9 cellular contexts compared by ENCODE assay signal in the genomic region with DNA sequence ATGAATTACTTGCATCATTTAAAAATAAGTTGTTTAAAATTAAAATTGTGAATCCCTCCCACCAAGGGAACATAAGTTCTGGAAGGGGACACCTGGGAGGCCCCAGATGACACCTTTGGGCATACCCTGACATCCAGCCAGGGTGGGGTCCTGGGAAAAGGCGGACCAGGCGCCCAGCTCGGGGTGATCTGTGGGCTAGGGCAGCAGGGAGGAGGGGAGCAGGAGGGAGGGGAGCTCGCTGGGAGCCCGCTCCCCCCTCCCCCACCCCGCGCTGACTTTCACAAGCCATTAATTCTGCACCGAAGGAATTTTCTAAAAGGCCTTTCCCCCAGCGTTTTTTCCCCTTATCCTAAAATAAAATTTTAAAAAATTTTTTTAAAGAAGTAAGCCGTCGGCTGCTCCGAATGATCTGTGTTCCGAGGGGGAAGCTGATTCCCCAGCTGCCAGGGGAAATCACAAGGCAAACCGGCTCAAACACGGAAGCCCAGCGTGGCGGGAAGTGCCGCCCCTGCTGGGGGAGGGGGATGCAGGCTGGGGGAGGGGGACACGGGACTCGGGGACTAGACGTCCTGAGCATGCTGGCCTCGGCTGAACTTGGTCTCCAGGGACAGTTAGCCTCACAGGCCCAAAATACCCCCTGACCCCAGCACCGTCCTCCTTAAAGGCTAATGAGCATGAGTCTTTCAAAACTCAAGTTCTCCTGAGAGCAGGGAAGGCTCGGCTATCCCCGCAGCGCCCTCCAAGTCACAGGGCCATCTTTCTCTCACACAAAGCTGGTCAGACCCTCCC. TPM values are rescaled to one million over a fixed set of nuclear protein-coding genes. Genes with fewer than 3 reads are reported as not detected.
DNase-seq lines count a peak whose midpoint lies in the region; ATAC-seq, FAIRE-seq and TF ChIP-seq lines count a peak whose summit lies in the region.
"Had no signal": no experiment of that assay in that cellular context is flagged by ENCODE, and none has a peak within 500 bp of the region (broad histone marks: within the 10 kb centered on the region; RNA-seq: fewer than 3 reads in every experiment).

No MANE protein-coding gene starts in this region.

- H3K4me1 ChIP-seq in HepG2 (ENCODE audit: insufficient read depth, low read length): peaks cover 69% of the 10 kb centered on the region

- no peak overlapping the region for H3K4me3 ChIP-seq in HepG2 (replicated peaks in 1 of 3; ENCODE audit: insufficient read depth in 1 of 3, low read depth in 2 of 3, low read length in 3 of 3)

- TF ChIP-seq EP300 in HepG2 (IDR thresholded peaks at IDR 0.05; ENCODE audit: low read depth in 2 of 2, low read length in 2 of 2) (no peak), HepG2 (CRISPR knock-in tag; IDR thresholded peaks at IDR 0.05; ENCODE audit: borderline replicate concordance) (no peak)

- no peak for ATAC-seq in central memory CD8-positive, alpha-beta T cell (replicated peaks; ENCODE audit: extremely low read depth, poor library complexity, severe bottlenecking)
- ATAC-seq in HepG2: no peak
- peak in 1 of 2 donors; percentile 19 for ATAC-seq in stimulated activated naive B cell treated with anti-CD40 and anti-IgM and Interleukin-4, amounts not matched to agents 10 μg/mL and 1 μg/mL and 100 μg/mL, for 72 hours (replicated peaks)
- no peak for ATAC-seq in GM18907 (IDR thresholded peaks at IDR 0.05; ENCODE audit: unreplicated experiment)

- no peak overlapping the region for H3K27ac Mint-ChIP-seq in central memory CD8-positive, alpha-beta T cell (ENCODE audit: low read depth)
- peak overlapping the region; percentile 9 for H3K27ac Mint-ChIP-seq in stimulated activated naive B cell treated with anti-CD40 and anti-IgM and Interleukin-4, amounts not matched to agents 10 μg/mL and 1 μg/mL and 100 μg/mL, for 72 hours

- no peaks in the 10 kb centered on the region for H4K20me1 ChIP-seq in HepG2 (ENCODE audit: insufficient read depth, low read length)

- peaks cover 49% of the 10 kb centered on the region for H3K79me2 ChIP-seq in HepG2 (ENCODE audit: insufficient read depth, low read length)

- H3K27ac ChIP-seq in HepG2 (ENCODE audit: extremely low read length, insufficient read depth, low read length): peak overlapping the region; percentile 94

- no peaks in the 10 kb centered on the region for H3K27me3 ChIP-seq in HepG2 (ENCODE audit: control insufficient read depth in 1 of 2, insufficient read depth in 2 of 2, low read length in 2 of 2)

- no peak for TF ChIP-seq POLR2A in HepG2 (IDR thresholded peaks at IDR 0.05; ENCODE audit: insufficient read depth in 1 of 2, low read depth in 2 of 2, low read length in 2 of 2)

- peak; percentile 61 for DNase-seq in KBM-7
- DNase-seq in central memory CD8-positive, alpha-beta T cell (ENCODE audit: low spot score in 2 of 2): no peak
- DNase-seq in HepG2 (ENCODE audit: low spot score): no peak
- DNase-seq in stimulated activated naive B cell treated with anti-CD40 and anti-IgM and Interleukin-4, amounts not matched to agents 10 μg/mL and 1 μg/mL and 100 μg/mL, for 72 hours: no peak
- no peak for DNase-seq in NCI-H2171 (lab: John Stamatoyannopoulos, UW)
- DNase-seq in AG08396 (ENCODE audit: low spot score): no peak
- DNase-seq in HPDE6-E6E7 (ENCODE audit: extremely low spot score): no peak

- no peak overlapping the region; the same call in 1 of the 2 replicates for H3K4me2 ChIP-seq in HepG2 (ENCODE audit: low read depth, low read length)

- 0 out of 2 replicates have a peak overlapping the region, but pooled peaks have one; percentile 23 for H3K9ac ChIP-seq in HepG2 (ENCODE audit: insufficient read depth, low read depth, low read length)

- no peak for FAIRE-seq in HepG2 (lab: Jason Lieb, UNC)
- FAIRE-seq: islet of Langerhans had no signal

- BruUV-seq in HepG2 (replicated peaks; lab: Mats Ljungman, UMichigan): no TSS peak

- CTCF ChIA-PET in HepG2 (lab: Yijun Ruan, JAX; ENCODE audit: low intra/inter-chr PET ratio, low total read pairs): no interaction called here

- peak overlapping the region; percentile 70 for H3K4me3 Mint-ChIP-seq in central memory CD8-positive, alpha-beta T cell
- H3K4me3 Mint-ChIP-seq in stimulated activated naive B cell treated with anti-CD40 and anti-IgM and Interleukin-4, amounts not matched to agents 10 μg/mL and 1 μg/mL and 100 μg/mL, for 72 hours: peak overlapping the region; percentile 54 to 60

- TF ChIP-seq CTCF in HepG2 (CRISPR knock-in tag; IDR thresholded peaks at IDR 0.05): no peak

- no peak for TF ChIP-seq RAD21 in HepG2 (CRISPR knock-in tag; IDR thresholded peaks at IDR 0.05)

- peaks cover 9 to 15% of the 10 kb centered on the region in 2 experiments for H3K36me3 ChIP-seq in HepG2 (replicated peaks in 1 of 2; ENCODE audit: control insufficient read depth in 1 of 2, insufficient read depth in 2 of 2, low read length in 2 of 2)

- intact Hi-C loops in HepG2 (cut with micrococcal nuclease; ENCODE audit: unreplicated experiment): no loop called here

- no peaks in the 10 kb centered on the region for H3K9me3 ChIP-seq in HepG2 (ENCODE audit: low read length)

- H3K9me3 Mint-ChIP-seq in central memory CD8-positive, alpha-beta T cell: no peaks in the 10 kb centered on the region
- no peaks in the 10 kb centered on the region for H3K9me3 Mint-ChIP-seq in stimulated activated naive B cell treated with anti-CD40 and anti-IgM and Interleukin-4, amounts not matched to agents 10 μg/mL and 1 μg/mL and 100 μg/mL, for 72 hours

- POLR2A ChIA-PET in HepG2 (lab: Yijun Ruan, JAX): interaction anchor here (0.8 to 5.1 kb wide), 4 partner anchors 16 to 276 kb away, joined by 3 to 20 read pairs (median 10); a partner anchor contains a TSS

- H3K36me3 Mint-ChIP-seq in central memory CD8-positive, alpha-beta T cell (ENCODE audit: insufficient read depth): peaks cover 8% of the 10 kb centered on the region
- H3K36me3 Mint-ChIP-seq in stimulated activated naive B cell treated with anti-CD40 and anti-IgM and Interleukin-4, amounts not matched to agents 10 μg/mL and 1 μg/mL and 100 μg/mL, for 72 hours: no peaks in the 10 kb centered on the region

- H3K4me1 Mint-ChIP-seq in central memory CD8-positive, alpha-beta T cell: peaks cover 43% of the 10 kb centered on the region
- peaks cover 19 to 22% of the 10 kb centered on the region in 2 donors for H3K4me1 Mint-ChIP-seq in stimulated activated naive B cell treated with anti-CD40 and anti-IgM and Interleukin-4, amounts not matched to agents 10 μg/mL and 1 μg/mL and 100 μg/mL, for 72 hours

- WGBS in HepG2 (ENCODE audit: low lambda C conversion rate): 92% methylated on average over 22 of the region's 26 CpGs

- in situ Hi-C loops in KBM-7 (cut with MboI; ENCODE audit: low pct_unique_long_range_greater_than_20kb, low sequenced_read_pairs) (no loop called here), HepG2 (cut with HindIII; ENCODE audit: extremely low pct_ligation_motif_present, low pct_unique_long_range_greater_than_20kb) (no loop called here)

- H3K27me3 Mint-ChIP-seq in central memory CD8-positive, alpha-beta T cell: no peaks in the 10 kb centered on the region
- H3K27me3 Mint-ChIP-seq in stimulated activated naive B cell treated with anti-CD40 and anti-IgM and Interleukin-4, amounts not matched to agents 10 μg/mL and 1 μg/mL and 100 μg/mL, for 72 hours: peaks cover 24 to 27% of the 10 kb centered on the region in 2 donors

- H2AFZ ChIP-seq in HepG2 (ENCODE audit: low read length): no peak overlapping the region

RNA-seq across cellular contexts. Expression of gene PLXND1, which starts 13.9 kb away (rescaled TPM):
- total RNA-seq in HepG2 (2016; rRNA removed; fragmentation: Illumina TruSeq; extraction: Trizol): 15.9 and 25.3 TPM in 2 replicates
- 6.6 and 10.2 TPM in 2 replicates for total RNA-seq in HepG2 (2016; cell fraction: cytosol; rRNA removed; fragmentation: Illumina TruSeq; extraction: Trizol; ENCODE audit: low read depth)
- 17.4 and 18.7 TPM in 2 replicates for total RNA-seq in HepG2 (2016; cell fraction: insoluble cytoplasmic fraction; rRNA removed; fragmentation: Illumina TruSeq; extraction: Trizol)
- total RNA-seq in HepG2 (2016; cell fraction: membrane; rRNA removed; fragmentation: Illumina TruSeq; extraction: Trizol): 20.1 and 23.5 TPM in 2 replicates
- total RNA-seq in HepG2 (2016; cell fraction: nucleus; rRNA removed; fragmentation: Illumina TruSeq; extraction: Trizol): 31.2 and 42.9 TPM in 2 replicates
- polyA plus RNA-seq in HepG2 (2011; rRNA removed): 42.0 and 51.9 TPM in 2 replicates
- 32.8 and 38.1 TPM in 2 replicates for polyA plus RNA-seq in HepG2 (2011; cell fraction: cytosol; rRNA removed)
- 227 and 266 TPM in 2 replicates for polyA plus RNA-seq in HepG2 (2011; cell fraction: nucleus; rRNA removed)
- 48.7 and 95.9 TPM in 2 replicates for polyA plus RNA-seq in HepG2 (2012)
- polyA plus RNA-seq in HepG2 (2016; cell fraction: cytosol; fragmentation: Illumina TruSeq; extraction: Trizol; ENCODE audit: low read depth): 4.4 and 4.6 TPM in 2 replicates
- 20.5 and 26.7 TPM in 2 replicates for polyA plus RNA-seq in HepG2 (2016; cell fraction: insoluble cytoplasmic fraction; fragmentation: Illumina TruSeq; extraction: Trizol; ENCODE audit: low read depth)
- 14.3 and 14.5 TPM in 2 replicates for polyA plus RNA-seq in HepG2 (2016; cell fraction: membrane; fragmentation: Illumina TruSeq; extraction: Trizol; ENCODE audit: low read depth)
- 87.9 and 89.2 TPM in 2 replicates for polyA plus RNA-seq in HepG2 (2016; cell fraction: nucleus; fragmentation: Illumina TruSeq; extraction: Trizol; ENCODE audit: insufficient read depth, low read depth)
- polyA minus RNA-seq in HepG2 (2011; rRNA and poly(A)+ RNA removed; ENCODE audit: low replicate concordance): 25.6 and 59.9 TPM in 2 replicates
- 30.9 and 54.1 TPM in 2 replicates for polyA minus RNA-seq in HepG2 (2011; cell fraction: cytosol; rRNA and poly(A)+ RNA removed)
- polyA minus RNA-seq in HepG2 (2011; cell fraction: nucleus; rRNA and poly(A)+ RNA removed): 61.7 and 71.7 TPM in 2 replicates

RNA-seq across cellular contexts. Expression of gene H1-8, which starts 49.6 kb away (rescaled TPM):
- not detected in 2 replicates for total RNA-seq in HepG2 (2016; rRNA removed; fragmentation: Illumina TruSeq; extraction: Trizol)
- total RNA-seq in HepG2 (2016; cell fraction: cytosol; rRNA removed; fragmentation: Illumina TruSeq; extraction: Trizol; ENCODE audit: low read depth): not detected in 2 replicates
- total RNA-seq in HepG2 (2016; cell fraction: insoluble cytoplasmic fraction; rRNA removed; fragmentation: Illumina TruSeq; extraction: Trizol): not detected in 2 replicates
- total RNA-seq in HepG2 (2016; cell fraction: membrane; rRNA removed; fragmentation: Illumina TruSeq; extraction: Trizol): not detected in 2 replicates
- not detected in 2 replicates for total RNA-seq in HepG2 (2016; cell fraction: nucleus; rRNA removed; fragmentation: Illumina TruSeq; extraction: Trizol)
- polyA plus RNA-seq in HepG2 (2011; rRNA removed): 0.08 TPM in 1 of 2 replicates, not detected in the other
- polyA plus RNA-seq in HepG2 (2011; cell fraction: cytosol; rRNA removed): 0.09 and 0.12 TPM in 2 replicates
- polyA plus RNA-seq in HepG2 (2011; cell fraction: nucleus; rRNA removed): not detected in 2 replicates
- not detected in 2 replicates for polyA plus RNA-seq in HepG2 (2012)
- not detected in 2 replicates for polyA plus RNA-seq in HepG2 (2016; cell fraction: cytosol; fragmentation: Illumina TruSeq; extraction: Trizol; ENCODE audit: low read depth)
- polyA plus RNA-seq in HepG2 (2016; cell fraction: insoluble cytoplasmic fraction; fragmentation: Illumina TruSeq; extraction: Trizol; ENCODE audit: low read depth): not detected in 2 replicates
- not detected in 2 replicates for polyA plus RNA-seq in HepG2 (2016; cell fraction: membrane; fragmentation: Illumina TruSeq; extraction: Trizol; ENCODE audit: low read depth)
- not detected in 2 replicates for polyA plus RNA-seq in HepG2 (2016; cell fraction: nucleus; fragmentation: Illumina TruSeq; extraction: Trizol; ENCODE audit: insufficient read depth, low read depth)
- polyA minus RNA-seq in HepG2 (2011; rRNA and poly(A)+ RNA removed; ENCODE audit: low replicate concordance): not detected in 2 replicates
- polyA minus RNA-seq in HepG2 (2011; cell fraction: cytosol; rRNA and poly(A)+ RNA removed): not detected in 2 replicates
- not detected in 2 replicates for polyA minus RNA-seq in HepG2 (2011; cell fraction: nucleus; rRNA and poly(A)+ RNA removed)
